35 cellular contexts compared by ENCODE assay signal in the genomic region with DNA sequence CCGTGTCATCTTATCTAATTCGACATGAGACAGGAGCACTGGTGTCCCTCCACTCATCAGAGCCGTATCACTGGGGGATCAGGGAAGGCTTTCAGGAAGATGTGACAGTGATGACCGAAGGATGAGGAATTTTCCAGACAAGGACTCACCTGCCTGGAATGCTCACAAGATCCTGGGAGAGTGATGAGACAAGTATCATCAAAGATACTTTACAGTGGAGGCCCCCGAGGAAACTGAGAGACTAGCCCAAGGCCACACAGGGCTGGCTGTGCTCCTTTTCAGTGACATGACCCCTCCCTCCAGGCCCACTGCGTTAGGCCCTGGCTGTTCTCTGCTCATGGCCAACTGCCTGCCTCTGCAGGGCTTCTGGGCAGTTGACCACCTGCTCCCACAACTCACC. TPM values are rescaled to one million over a fixed set of nuclear protein-coding genes. Genes with fewer than 3 reads are reported as not detected.
DNase-seq lines count a peak whose midpoint lies in the region; ATAC-seq, FAIRE-seq and TF ChIP-seq lines count a peak whose summit lies in the region.
"Had no signal": no experiment of that assay in that cellular context is flagged by ENCODE, and none has a peak within 500 bp of the region (broad histone marks: within the 10 kb centered on the region; RNA-seq: fewer than 3 reads in every experiment).

No MANE protein-coding gene starts in this region.

- WGBS in HepG2 (ENCODE audit: low lambda C conversion rate), result 84% methylated on average over 5 of the region's 6 CpGs
- WGBS in right lobe of liver (ENCODE audit: insufficient coverage, low coverage, low lambda C conversion rate, missing lambda C conversion rate), result 100% methylated on average over 4 of the region's 6 CpGs

- peak overlapping the region; percentile 18; the same call in 1 of the 2 replicates for H3K4me2 ChIP-seq in HepG2 (ENCODE audit: low read depth, low read length)
- peak overlapping the region; percentile 42 for H3K4me2 ChIP-seq in keratinocyte (ENCODE audit: control insufficient read depth, extremely low read depth, insufficient read depth, low read depth, low read length)
- H3K4me2 ChIP-seq: A549 had no signal

- CTCF ChIA-PET in HepG2 (lab: Yijun Ruan, JAX; ENCODE audit: low intra/inter-chr PET ratio, low total read pairs), result no interaction called here
- CTCF ChIA-PET in activated CD4-positive, alpha-beta memory T cell treated with anti-CD3 and anti-CD28 coated beads, Interleukin-2, amount 10 ng/mL, durations not matched to agents 7 days and 5 days (lab: Charles Lee), result interaction anchor here (1.2 to 2.3 kb wide), 2 partner anchors 10 to 11 kb away, joined by 4 to 20 read pairs; no protein-coding TSS in a partner anchor

- no peak overlapping the region for H3K4me3 ChIP-seq in HepG2 (replicated peaks in 1 of 3; ENCODE audit: insufficient read depth in 1 of 3, low read depth in 2 of 3, low read length in 3 of 3)
- no peak overlapping the region for H3K4me3 ChIP-seq in right lobe of liver
- H3K4me3 ChIP-seq in RWPE2 (ENCODE audit: severe bottlenecking), result no peak overlapping the region
- H3K4me3 ChIP-seq in keratinocyte (ENCODE audit: control insufficient read depth in 2 of 3, extremely low read depth in 1 of 3, insufficient read depth in 2 of 3, low read depth in 1 of 3, low read length in 3 of 3), result no peak overlapping the region
- H3K4me3 ChIP-seq: A549, heart right ventricle, lung, ovary, suprapubic skin, upper lobe of right lung had no signal

- H3K27ac ChIP-seq in HepG2 (ENCODE audit: extremely low read length, insufficient read depth, low read length) (peak overlapping the region; percentile 71), right lobe of liver (no peak overlapping the region), RWPE2 (ENCODE audit: poor library complexity, severe bottlenecking) (peak overlapping the region; percentile 6), keratinocyte (ENCODE audit: control insufficient read depth, insufficient read depth, low read length) (no peak overlapping the region)
- H3K27ac ChIP-seq: A549, heart right ventricle, HL-60, ovary, suprapubic skin, upper lobe of right lung had no signal

- H3K4me1 Mint-ChIP-seq in activated CD4-positive, alpha-beta memory T cell treated with anti-CD3 and anti-CD28 coated beads, Interleukin-2, amount 10 ng/mL, durations not matched to agents 7 days and 5 days, result peaks cover 22% of the 10 kb centered on the region

- POLR2A ChIA-PET in HepG2 (lab: Yijun Ruan, JAX), result interaction anchor here (0.8 to 2.0 kb wide), 2 partner anchors 11 to 381 kb away, joined by 3 to 26 read pairs; a partner anchor contains a TSS
- POLR2A ChIA-PET in activated CD4-positive, alpha-beta memory T cell treated with anti-CD3 and anti-CD28 coated beads, Interleukin-2, amount 10 ng/mL, durations not matched to agents 7 days and 5 days (lab: Charles Lee), result no interaction called here

- no peaks in the 10 kb centered on the region for H3K9me3 Mint-ChIP-seq in activated CD4-positive, alpha-beta memory T cell treated with anti-CD3 and anti-CD28 coated beads, Interleukin-2, amount 10 ng/mL, durations not matched to agents 7 days and 5 days
- H3K9me3 Mint-ChIP-seq: effector memory CD8-positive, alpha-beta T cell; nephron had no signal

- dilution Hi-C loops in keratinocyte (cut with MboI; ENCODE audit: extremely low pct_ligation_motif_present, low sequenced_read_pairs), result no loop called here

- intact Hi-C loops in HepG2 (cut with micrococcal nuclease; ENCODE audit: unreplicated experiment) (no loop called here), right lobe of liver (cut with DNase I) (no loop called here)

- H2AFZ ChIP-seq in HepG2 (ENCODE audit: low read length) (no peak overlapping the region), keratinocyte (ENCODE audit: control insufficient read depth, low read length) (no peak overlapping the region)

- H4K20me1 ChIP-seq in HepG2 (ENCODE audit: insufficient read depth, low read length) (no peaks in the 10 kb centered on the region), keratinocyte (ENCODE audit: control insufficient read depth, extremely low read depth, insufficient read depth, low read length) (no peaks in the 10 kb centered on the region)

- no peak overlapping the region for H3K9ac ChIP-seq in HepG2 (ENCODE audit: insufficient read depth, low read depth, low read length)
- H3K9ac ChIP-seq in keratinocyte (ENCODE audit: control insufficient read depth, extremely low read depth, insufficient read depth, low read length), result no peak overlapping the region

- no peak overlapping the region for H3K4me3 Mint-ChIP-seq in activated CD4-positive, alpha-beta memory T cell treated with anti-CD3 and anti-CD28 coated beads, Interleukin-2, amount 10 ng/mL, durations not matched to agents 7 days and 5 days
- H3K4me3 Mint-ChIP-seq: B cell; effector memory CD8-positive, alpha-beta T cell; nephron had no signal

- TF ChIP-seq POLR2A in HepG2 (IDR thresholded peaks at IDR 0.05; ENCODE audit: insufficient read depth in 1 of 2, low read depth in 2 of 2, low read length in 2 of 2) (no peak), right lobe of liver (IDR thresholded peaks at IDR 0.05) (no peak)

- peaks cover 0 to 4% of the 10 kb centered on the region in 2 experiments; a peak in 2 of 5 replicates for H3K36me3 ChIP-seq in HepG2 (replicated peaks in 1 of 2; ENCODE audit: control insufficient read depth in 1 of 2, insufficient read depth in 2 of 2, low read length in 2 of 2)
- no peaks in the 10 kb centered on the region for H3K36me3 ChIP-seq in right lobe of liver
- H3K36me3 ChIP-seq in RWPE2 (ENCODE audit: low read depth), result 0 out of 2 replicates have a peak, but pooled peaks cover 9% of the 10 kb centered on the region
- H3K36me3 ChIP-seq in keratinocyte (ENCODE audit: control insufficient read depth in 2 of 2, extremely low read depth in 1 of 2, insufficient read depth in 2 of 2, low read length in 2 of 2), result peaks cover 4 to 6% of the 10 kb centered on the region in 2 experiments
- H3K36me3 ChIP-seq: ovary, upper lobe of right lung had no signal

- no TSS peak for BruUV-seq in HepG2 (replicated peaks; lab: Mats Ljungman, UMichigan)

- no peak for TF ChIP-seq CTCF in HepG2 (CRISPR knock-in tag; IDR thresholded peaks at IDR 0.05)
- no peak for TF ChIP-seq CTCF in right lobe of liver (IDR thresholded peaks at IDR 0.05)
- no peak for TF ChIP-seq CTCF in RWPE2 (IDR thresholded peaks at IDR 0.05; ENCODE audit: poor library complexity, severe bottlenecking)
- TF ChIP-seq CTCF in keratinocyte (optimal IDR thresholded peaks at IDR 0.05 in 1 of 3, IDR thresholded peaks at IDR 0.05 in 1 of 3, conservative IDR thresholded peaks at IDR 0.05 in 1 of 3; ENCODE audit: extremely low read depth in 1 of 3, insufficient read depth in 2 of 3, low read length in 3 of 3), result no peak

- peaks cover 93% of the 10 kb centered on the region for H3K4me1 ChIP-seq in HepG2 (ENCODE audit: insufficient read depth, low read length)
- no peaks in the 10 kb centered on the region for H3K4me1 ChIP-seq in right lobe of liver
- H3K4me1 ChIP-seq in RWPE2 (ENCODE audit: insufficient read depth, poor library complexity, severe bottlenecking), result peaks cover 10% of the 10 kb centered on the region
- peaks cover 7% of the 10 kb centered on the region for H3K4me1 ChIP-seq in keratinocyte (ENCODE audit: control insufficient read depth, extremely low read depth, insufficient read depth, low read length)
- H3K4me1 ChIP-seq: upper lobe of right lung had no signal

- H3K36me3 Mint-ChIP-seq in activated CD4-positive, alpha-beta memory T cell treated with anti-CD3 and anti-CD28 coated beads, Interleukin-2, amount 10 ng/mL, durations not matched to agents 7 days and 5 days (ENCODE audit: low read depth), result peaks cover 6% of the 10 kb centered on the region

- H3K9me3 ChIP-seq in HepG2 (ENCODE audit: low read length) (no peaks in the 10 kb centered on the region), right lobe of liver (no peaks in the 10 kb centered on the region), RWPE2 (ENCODE audit: severe bottlenecking) (no peaks in the 10 kb centered on the region), keratinocyte (ENCODE audit: control insufficient read depth, low read depth, low read length) (no peaks in the 10 kb centered on the region)
- H3K9me3 ChIP-seq: A549, heart right ventricle, ovary, suprapubic skin, upper lobe of right lung had no signal

- ATAC-seq in HepG2, result no peak
- ATAC-seq in right lobe of liver, result no peak
- peak; percentile 52; the same call in 1 of the 3 replicates for ATAC-seq in RWPE2 (ENCODE audit: low read depth)
- ATAC-seq in GM18519 (IDR thresholded peaks at IDR 0.05; ENCODE audit: low FRiP score, unreplicated experiment), result no peak
- ATAC-seq in GM18868 (IDR thresholded peaks at IDR 0.05; ENCODE audit: unreplicated experiment), result no peak
- ATAC-seq: A549; effector memory CD8-positive, alpha-beta T cell; esophagus mucosa; heart right ventricle; left cardiac atrium; upper lobe of right lung had no signal

- in situ Hi-C loops in HepG2 (cut with HindIII; ENCODE audit: extremely low pct_ligation_motif_present, low pct_unique_long_range_greater_than_20kb), result no loop called here

- DNase-seq in HepG2 (ENCODE audit: low spot score) (no peak), right lobe of liver (no peak), RWPE2 (ENCODE audit: low spot score) (no peak), keratinocyte (ENCODE audit: low read depth, low spot score) (no peak), NCI-H226 (no peak)
- no peak for DNase-seq in activated CD4-positive, alpha-beta memory T cell treated with anti-CD3 and anti-CD28 coated beads, Interleukin-2, amount 10 ng/mL, durations not matched to agents 7 days and 5 days
- DNase-seq: activated CD4-positive, alpha-beta T cell treated with anti-CD3 and anti-CD28 coated beads, Interleukin-2, amount 50 U/mL, for 4 hours; activated naive CD4-positive, alpha-beta T cell treated with Interleukin-2 at 50 U/mL for 16 hours; central memory CD4-positive, alpha-beta T cell; DMS153; effector memory CD8-positive, alpha-beta T cell; foreskin fibroblast; HCEC 1CT; heart right ventricle; left cardiac atrium; MV-4-11; NCI-H1436 treated with DMSO at 0.1 percent for 48 hours; NCI-H446 treated with DMSO at 0.1 percent for 48 hours; NCI-H82; ovary; RPMI8226; stimulated activated CD4-positive, alpha-beta T cell treated with anti-CD3 and anti-CD28 coated beads, Interleukin-1b, Interleukin-23, amount 100 ng/mL, for 48 hours; stimulated activated naive CD4-positive, alpha-beta T cell treated with Interleukin-2 at 50 U/mL for 16 hours; T-helper 2 cell; upper lobe of right lung had no signal

- peaks cover 31% of the 10 kb centered on the region for H3K79me2 ChIP-seq in HepG2 (ENCODE audit: insufficient read depth, low read length)
- peaks cover 3% of the 10 kb centered on the region for H3K79me2 ChIP-seq in keratinocyte (ENCODE audit: control insufficient read depth, insufficient read depth, low read length)

- no peak for FAIRE-seq in HepG2 (lab: Jason Lieb, UNC)
- FAIRE-seq in keratinocyte (lab: Jason Lieb, UNC), result no peak
- FAIRE-seq: A549, G401.6 had no signal

- no peak for TF ChIP-seq RAD21 in HepG2 (CRISPR knock-in tag; IDR thresholded peaks at IDR 0.05)

- no peak overlapping the region for H3K27ac Mint-ChIP-seq in activated CD4-positive, alpha-beta memory T cell treated with anti-CD3 and anti-CD28 coated beads, Interleukin-2, amount 10 ng/mL, durations not matched to agents 7 days and 5 days
- H3K27ac Mint-ChIP-seq: B cell; effector memory CD8-positive, alpha-beta T cell; nephron had no signal

- no peaks in the 10 kb centered on the region for H3K27me3 Mint-ChIP-seq in activated CD4-positive, alpha-beta memory T cell treated with anti-CD3 and anti-CD28 coated beads, Interleukin-2, amount 10 ng/mL, durations not matched to agents 7 days and 5 days
- H3K27me3 Mint-ChIP-seq: B cell; effector memory CD8-positive, alpha-beta T cell had no signal

- H3K9me1 ChIP-seq in keratinocyte (ENCODE audit: control insufficient read depth, extremely low read depth, insufficient read depth, low read length), result peaks cover 5% of the 10 kb centered on the region

- TF ChIP-seq EP300 in HepG2 (IDR thresholded peaks at IDR 0.05; ENCODE audit: low read depth in 2 of 2, low read length in 2 of 2) (no peak), HepG2 (CRISPR knock-in tag; IDR thresholded peaks at IDR 0.05; ENCODE audit: borderline replicate concordance) (no peak)

- no peaks in the 10 kb centered on the region for H3K27me3 ChIP-seq in HepG2 (ENCODE audit: control insufficient read depth in 1 of 2, insufficient read depth in 2 of 2, low read length in 2 of 2)
- no peaks in the 10 kb centered on the region for H3K27me3 ChIP-seq in right lobe of liver
- no peaks in the 10 kb centered on the region for H3K27me3 ChIP-seq in RWPE2 (ENCODE audit: insufficient read depth, poor library complexity, severe bottlenecking)
- no peaks in the 10 kb centered on the region for H3K27me3 ChIP-seq in keratinocyte (ENCODE audit: control insufficient read depth, extremely low read depth, insufficient read depth, low read length)
- H3K27me3 ChIP-seq: heart right ventricle, ovary, suprapubic skin, upper lobe of right lung had no signal

RNA-seq across cellular contexts. Expression of a gene that starts 13.0 kb away (rescaled TPM):
- total RNA-seq in HepG2 (2016; rRNA removed; fragmentation: Illumina TruSeq; extraction: Trizol) (22.0 and 29.5 TPM in 2 replicates), right lobe of liver (10 to 100 TPM; 17.5 to 35.5 (median 23.4) TPM)
- 3.9 and 4.4 TPM in 2 replicates for total RNA-seq in HepG2 (2016; cell fraction: cytosol; rRNA removed; fragmentation: Illumina TruSeq; extraction: Trizol; ENCODE audit: low read depth)
- total RNA-seq in HepG2 (2016; cell fraction: insoluble cytoplasmic fraction; rRNA removed; fragmentation: Illumina TruSeq; extraction: Trizol), result 20.1 and 28.8 TPM in 2 replicates
- total RNA-seq in HepG2 (2016; cell fraction: membrane; rRNA removed; fragmentation: Illumina TruSeq; extraction: Trizol), result 7.9 and 8.5 TPM in 2 replicates
- total RNA-seq in HepG2 (2016; cell fraction: nucleus; rRNA removed; fragmentation: Illumina TruSeq; extraction: Trizol), result 24.4 and 27.6 TPM in 2 replicates
- polyA plus RNA-seq in HepG2 (2011; rRNA removed) (11.8 and 15.6 TPM in 2 replicates), keratinocyte (17.4 to 25.3 TPM (median 19.0 TPM) in 3 replicates)
- polyA plus RNA-seq in HepG2 (2011; cell fraction: cytosol; rRNA removed), result 10.2 and 14.3 TPM in 2 replicates
- polyA plus RNA-seq in HepG2 (2011; cell fraction: nucleus; rRNA removed), result 19.1 and 25.1 TPM in 2 replicates
- polyA plus RNA-seq in HepG2 (2012), result 12.8 and 16.8 TPM in 2 replicates
- polyA plus RNA-seq in HepG2 (2016; cell fraction: cytosol; fragmentation: Illumina TruSeq; extraction: Trizol; ENCODE audit: low read depth), result 3.4 and 4.0 TPM in 2 replicates
- 13.3 and 16.1 TPM in 2 replicates for polyA plus RNA-seq in HepG2 (2016; cell fraction: insoluble cytoplasmic fraction; fragmentation: Illumina TruSeq; extraction: Trizol; ENCODE audit: low read depth)
- 4.9 and 5.7 TPM in 2 replicates for polyA plus RNA-seq in HepG2 (2016; cell fraction: membrane; fragmentation: Illumina TruSeq; extraction: Trizol; ENCODE audit: low read depth)
- polyA plus RNA-seq in HepG2 (2016; cell fraction: nucleus; fragmentation: Illumina TruSeq; extraction: Trizol; ENCODE audit: insufficient read depth, low read depth), result 19.8 and 22.4 TPM in 2 replicates
- 46.3 and 159 TPM in 2 replicates for polyA minus RNA-seq in HepG2 (2011; rRNA and poly(A)+ RNA removed; ENCODE audit: low replicate concordance)
- polyA minus RNA-seq in HepG2 (2011; cell fraction: cytosol; rRNA and poly(A)+ RNA removed), result 15.1 and 19.1 TPM in 2 replicates
- 22.1 and 24.0 TPM in 2 replicates for polyA minus RNA-seq in HepG2 (2011; cell fraction: nucleus; rRNA and poly(A)+ RNA removed)
- polyA plus RNA-seq in keratinocyte (2011; ENCODE audit: low read depth), result 35.0 TPM
- 12.2 and 15.6 TPM in 2 replicates for polyA plus RNA-seq in keratinocyte (2011; cell fraction: cytosol; rRNA removed)
- polyA plus RNA-seq in keratinocyte (2011; cell fraction: nucleus; rRNA removed), result 20.9 and 22.9 TPM in 2 replicates
- polyA plus RNA-seq in keratinocyte (2012; ENCODE audit: low replicate concordance), result 13.5 and 19.9 TPM in 2 replicates
- polyA minus RNA-seq in keratinocyte, result 39.4 to 81.0 TPM (median 55.2 TPM) in 3 replicates
- polyA minus RNA-seq in keratinocyte (2011; cell fraction: cytosol; rRNA and poly(A)+ RNA removed), result 16.3 TPM
- polyA minus RNA-seq in keratinocyte (2011; cell fraction: nucleus; rRNA and poly(A)+ RNA removed), result 24.8 and 34.0 TPM in 2 replicates
- 10 to 100 TPM; 17.8 to 18.4 TPM for total RNA-seq in activated CD4-positive, alpha-beta memory T cell treated with anti-CD3 and anti-CD28 coated beads, Interleukin-2, amount 10 ng/mL, durations not matched to agents 7 days and 5 days

Comparison
In these comparisons a context has a peak if more than half of its experiments do, and no peak if none do; other contexts are left out.
1. H3K27ac ChIP-seq: peak in HepG2 (single experiment) and RWPE2 (single experiment); none in right lobe of liver (0 of 3) and keratinocyte (single experiment).